In the genomic region with DNA sequence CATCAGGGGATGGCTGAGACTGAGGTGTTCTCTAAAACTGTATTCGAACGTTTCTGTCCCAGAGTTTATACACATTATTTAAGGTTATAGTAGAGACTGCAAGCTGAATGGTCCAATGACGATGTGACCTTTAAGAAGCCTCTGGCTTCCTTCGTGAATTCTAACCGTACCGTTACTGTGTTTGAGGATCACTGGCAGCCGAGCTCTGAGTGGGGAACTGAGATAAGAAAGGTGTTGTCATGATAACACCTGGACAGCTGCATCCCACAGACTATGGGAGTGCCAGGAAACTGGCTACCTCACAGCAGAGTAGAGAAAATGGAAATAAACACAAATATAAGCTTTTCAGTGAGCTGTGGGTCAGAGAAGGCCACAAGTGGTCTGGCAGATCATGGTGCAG, we compare ENCODE assay signal across 11 cellular contexts.
"Had no signal": no experiment of that assay in that cellular context is flagged by ENCODE, and none has a peak within 500 bp of the region (broad histone marks: within the 10 kb centered on the region; RNA-seq: fewer than 3 reads in every experiment).

No MANE protein-coding gene starts in this region.

- ATAC-seq: GM23338, HCT116 had no signal

- H2AFZ ChIP-seq: GM23248, GM23338 had no signal

- H3K4me2 ChIP-seq: GM23338 had no signal

- H3K9ac ChIP-seq: GM23248 had no signal

- DNase-seq: GM23248, GOT3, H7, H9, HCEC 1CT, HFFc6 had no signal

- H3K4me3 ChIP-seq: GM23248, GM23338, HAP-1 had no signal

- H3K36me3 ChIP-seq: HAP-1 had no signal

- H3K4me1 ChIP-seq: HAP-1 had no signal

- FAIRE-seq: H1, H54 had no signal

- H3K9me3 ChIP-seq: HAP-1 had no signal

- H3K27ac ChIP-seq: GM23248 had no signal
